In genomic region chr19:58182989-58183821, GRCh38 we compare ENCODE assay signal across 8 cellular contexts. TPM values are rescaled to one million over a fixed set of nuclear protein-coding genes. Genes with fewer than 3 reads are reported as not detected.
DNase-seq lines count a peak whose midpoint lies in the region; ATAC-seq, FAIRE-seq and TF ChIP-seq lines count a peak whose summit lies in the region.

Gene ZNF274 (plus strand): TSS chr19:58183061. CDS start chr19:58183966, 905 bp downstream.

- peak within 1 kb of the TSS; percentile 90 for H3K4me2 ChIP-seq in SU-DHL-6 (ENCODE audit: low read depth, low read length, poor library complexity, severe bottlenecking)

- peak within 1 kb of the TSS; percentile 91 for H2AFZ ChIP-seq in SU-DHL-6 (ENCODE audit: low read depth, low read length, severe bottlenecking)

- H3K27ac Mint-ChIP-seq in activated naive CD8-positive, alpha-beta T cell treated with anti-CD3 and anti-CD28 coated beads, Interleukin-2, amount 10 ng/mL, durations not matched to agents 7 days and 5 days, result peak within 1 kb of the TSS; percentile 100

- H3K9me2 ChIP-seq in SU-DHL-6 (replicated peaks; ENCODE audit: insufficient read depth, low read length), result no peaks in the 10 kb centered on the region

- H3K9me3 ChIP-seq in SU-DHL-6 (ENCODE audit: insufficient read depth, low read length) (peaks cover 23% of the 10 kb centered on the region; the same call in 1 of the 2 replicates), pancreas (peaks cover 0 to 22% (median 1%) of the 10 kb centered on the region in 4 donors), thyroid gland (no peaks in the 10 kb centered on the region)

- POLR2A ChIA-PET in activated naive CD8-positive, alpha-beta T cell treated with anti-CD3 and anti-CD28 coated beads, Interleukin-2, amount 10 ng/mL, durations not matched to agents 7 days and 5 days (lab: Charles Lee), result interaction anchor here (0.6 to 2.3 kb wide), 21 partner anchors 10 to 945 kb away, joined by 3 to 14 read pairs (median 4); partner anchors contain the start of genes ERVK3-1, ZNF154, ZNF497 and ZNF544

- peaks cover 54% of the 10 kb centered on the region for H3K36me3 Mint-ChIP-seq in activated naive CD8-positive, alpha-beta T cell treated with anti-CD3 and anti-CD28 coated beads, Interleukin-2, amount 10 ng/mL, durations not matched to agents 7 days and 5 days

- intact Hi-C loops in Right ventricle myocardium inferior (cut with DNase I), result loop anchor here (1.0 kb wide), 1 partner anchor 95 kb away; the partner anchor contains the start of gene ZNF8
- intact Hi-C loops in pancreas (cut with DNase I), result no loop called here
- intact Hi-C loops in thyroid gland (cut with DNase I), result no loop called here

- peak within 1 kb of the TSS; percentile 91 for H3K4me3 ChIP-seq in GM08714 (ENCODE audit: low read length)
- H3K4me3 ChIP-seq in HFF-Myc (replicated peaks; ENCODE audit: low read depth, low read length), result peak within 1 kb of the TSS; percentile 80
- H3K4me3 ChIP-seq in SU-DHL-6 (ENCODE audit: insufficient read depth, low read length, poor library complexity, severe bottlenecking), result peak within 1 kb of the TSS; percentile 85
- H3K4me3 ChIP-seq in pancreas, result peak within 1 kb of the TSS; percentile 74 to 93 (median 84)
- H3K4me3 ChIP-seq in thyroid gland (replicated peaks in 1 of 3), result peak within 1 kb of the TSS; percentile 50 to 97 (median 83)

- peak within 1 kb of the TSS; percentile 92 for H3K4me3 Mint-ChIP-seq in activated naive CD8-positive, alpha-beta T cell treated with anti-CD3 and anti-CD28 coated beads, Interleukin-2, amount 10 ng/mL, durations not matched to agents 7 days and 5 days

- peak within 1 kb of the TSS; percentile 85 for H3K27ac ChIP-seq in SU-DHL-6 (ENCODE audit: low read depth, low read length)
- H3K27ac ChIP-seq in pancreas, result peak within 1 kb of the TSS; percentile 84 to 99 (median 98)
- peak within 1 kb of the TSS; percentile 98 to 99 (median 99) for H3K27ac ChIP-seq in thyroid gland

- H3K9me3 Mint-ChIP-seq in activated naive CD8-positive, alpha-beta T cell treated with anti-CD3 and anti-CD28 coated beads, Interleukin-2, amount 10 ng/mL, durations not matched to agents 7 days and 5 days, result peaks cover 22% of the 10 kb centered on the region

- H3K36me3 ChIP-seq in SU-DHL-6 (ENCODE audit: low read length), result peaks cover 34% of the 10 kb centered on the region
- H3K36me3 ChIP-seq in pancreas, result peaks cover 5 to 26% (median 12%) of the 10 kb centered on the region in 3 donors
- H3K36me3 ChIP-seq in thyroid gland, result peaks cover 30 to 32% of the 10 kb centered on the region in 2 donors

- H3K79me2 ChIP-seq in SU-DHL-6 (ENCODE audit: insufficient read depth, low read length), result peaks cover 18% of the 10 kb centered on the region

- H3K4me1 Mint-ChIP-seq in activated naive CD8-positive, alpha-beta T cell treated with anti-CD3 and anti-CD28 coated beads, Interleukin-2, amount 10 ng/mL, durations not matched to agents 7 days and 5 days, result peaks cover 14% of the 10 kb centered on the region

- peaks cover 0 to 3% (median 0%) of the 10 kb centered on the region in 3 donors for H3K4me1 ChIP-seq in pancreas
- peaks cover 0 to 10% of the 10 kb centered on the region in 2 donors for H3K4me1 ChIP-seq in thyroid gland

- 1% methylated on average over 73 to 80 of the region's 80 CpGs for WGBS in pancreas, 2 donors
- WGBS in thyroid gland, 2 donors, result 3 to 10% methylated on average over 15 to 34 of the region's 80 CpGs

- peak within 1 kb of the TSS; percentile 85 for H3K9ac ChIP-seq in SU-DHL-6 (ENCODE audit: low read length)

- no peaks in the 10 kb centered on the region for H3K27me3 Mint-ChIP-seq in activated naive CD8-positive, alpha-beta T cell treated with anti-CD3 and anti-CD28 coated beads, Interleukin-2, amount 10 ng/mL, durations not matched to agents 7 days and 5 days

- peak; percentile 56 to 88 for TF ChIP-seq POLR2A in thyroid gland (IDR thresholded peaks at IDR 0.05)

- ATAC-seq in activated naive CD8-positive, alpha-beta T cell treated with anti-CD3 and anti-CD28 coated beads, Interleukin-2, amount 10 ng/mL, durations not matched to agents 7 days and 5 days (ENCODE audit: low read depth), result peak; percentile 90
- ATAC-seq in Right ventricle myocardium inferior (peak; percentile 97), pancreas (peak; percentile 95 to 99 (median 96))

- peaks cover 8% of the 10 kb centered on the region; the same call in 1 of the 2 replicates for H3F3A ChIP-seq in SU-DHL-6 (ENCODE audit: insufficient read depth)

- no peak for FAIRE-seq in pancreas (lab: Jason Lieb, UNC)

- H3K27me3 ChIP-seq in SU-DHL-6 (ENCODE audit: low read length), result no peaks in the 10 kb centered on the region
- no peaks in the 10 kb centered on the region for H3K27me3 ChIP-seq in pancreas
- H3K27me3 ChIP-seq in thyroid gland, result no peaks in the 10 kb centered on the region

- no peaks in the 10 kb centered on the region for H4K20me1 ChIP-seq in SU-DHL-6 (ENCODE audit: low read depth, low read length)

- no peak for TF ChIP-seq CTCF in HFF-Myc (IDR thresholded peaks at IDR 0.05; ENCODE audit: low read depth, low read length, missing control alignments)
- no peak for TF ChIP-seq CTCF in SU-DHL-6 (IDR thresholded peaks at IDR 0.05; ENCODE audit: insufficient read depth, low read length, poor library complexity, severe bottlenecking)
- TF ChIP-seq CTCF in pancreas (IDR thresholded peaks at IDR 0.05), result no peak
- peak in 1 of 6 experiments; percentile 4 for TF ChIP-seq CTCF in thyroid gland (IDR thresholded peaks at IDR 0.05)

- DNase-seq in HFF-Myc (ENCODE audit: extremely low read depth, low read depth) (peak; percentile 81), NAMALWA (ENCODE audit: low spot score) (peak; percentile 94), Right ventricle myocardium inferior (ENCODE audit: missing footprints) (peak; percentile 98), pancreas (peak; percentile 90 to 97 (median 94)), thyroid gland (peak; percentile 93 to 95)
- peak; percentile 97 for DNase-seq in activated naive CD8-positive, alpha-beta T cell treated with anti-CD3 and anti-CD28 coated beads, Interleukin-2, amount 10 ng/mL, durations not matched to agents 7 days and 5 days

RNA-seq across cellular contexts. Expression of gene ZNF274, which starts in this region (rescaled TPM):
- total RNA-seq in activated naive CD8-positive, alpha-beta T cell treated with anti-CD3 and anti-CD28 coated beads, Interleukin-2, amount 10 ng/mL, durations not matched to agents 7 days and 5 days, result 10 to 100 TPM; 54.6 to 56.9 TPM
- total RNA-seq in Right ventricle myocardium inferior (17.8 TPM), pancreas (10 to 100 TPM in 2 of 6 donors, 1 to 10 TPM in 4; 6.4 to 13.0 (median 7.3) TPM), thyroid gland (10 to 100 TPM; 43.0 to 75.3 (median 49.9) TPM)
- 10 to 100 TPM in 1 of 2 donors, 1 to 10 TPM in 1; 8.3 to 15.1 TPM for polyA plus RNA-seq in pancreas

Comparison
In these comparisons a context has a peak if more than half of its experiments do, and no peak if none do; other contexts are left out.
1. Peak in every context shown above with its lines: DNase-seq, ATAC-seq, H3K4me3 ChIP-seq and H3K27ac ChIP-seq.